10 cellular contexts compared by ENCODE assay signal in genomic region chr20:21767739-21768223, GRCh38.
DNase-seq lines count a peak whose midpoint lies in the region; ATAC-seq and TF ChIP-seq lines count a peak whose summit lies in the region.
"Had no signal": no experiment of that assay in that cellular context is flagged by ENCODE, and none has a peak within 500 bp of the region (broad histone marks: within the 10 kb centered on the region; RNA-seq: fewer than 3 reads in every experiment).

No MANE protein-coding gene starts in this region.

- no peaks in the 10 kb centered on the region for H3K9me3 ChIP-seq in NT2/D1 (ENCODE audit: insufficient read depth, low read length)
- no peaks in the 10 kb centered on the region for H3K9me3 ChIP-seq in tibial artery

- H3K27me3 ChIP-seq in NT2/D1 (ENCODE audit: insufficient read depth, insufficient read length) (peaks cover 6% of the 10 kb centered on the region), tibial artery (no peaks in the 10 kb centered on the region)

- H3K36me3 ChIP-seq in NT2/D1 (ENCODE audit: insufficient read depth, insufficient read length, low read length), result no peaks in the 10 kb centered on the region
- H3K36me3 ChIP-seq in tibial artery, result no peaks in the 10 kb centered on the region

- peak; percentile 37 for DNase-seq in activated CD4-positive, alpha-beta T cell treated with anti-CD3 and anti-CD28 coated beads for 48 hours
- no peak for DNase-seq in activated CD4-positive, alpha-beta T cell treated with anti-CD3 and anti-CD28 coated beads, Interleukin-2, amount 50 U/mL, for 1 hour
- DNase-seq in NT2/D1 (ENCODE audit: low read depth, low spot score), result peak; percentile 46
- DNase-seq in epithelial cell of proximal tubule (ENCODE audit: low read depth), result no peak
- DNase-seq in retina, result peak; percentile 63
- no peak for DNase-seq in tibial artery
- no peak for DNase-seq in lower leg skin (ENCODE audit: low spot score in 2 of 2)
- DNase-seq: NCI-H526; stimulated activated naive CD4-positive, alpha-beta T cell had no signal

- intact Hi-C loops in tibial artery (cut with DNase I; ENCODE audit: low total_unique reads), result no loop called here
- intact Hi-C loops in lower leg skin (cut with DNase I; ENCODE audit: low total_unique reads), result no loop called here

- WGBS in lower leg skin, 2 donors, result 11 to 12% methylated on average over 22 of the region's 22 CpGs

- no peak for TF ChIP-seq POLR2A in lower leg skin (IDR thresholded peaks at IDR 0.05)

- TF ChIP-seq CTCF in epithelial cell of proximal tubule (conservative IDR thresholded peaks at IDR 0.05; ENCODE audit: low read depth, low read length) (peak; percentile 40), tibial artery (IDR thresholded peaks at IDR 0.05) (no peak), lower leg skin (IDR thresholded peaks at IDR 0.05) (no peak)

- H3K4me1 ChIP-seq in NT2/D1 (ENCODE audit: insufficient read depth, insufficient read length), result no peaks in the 10 kb centered on the region
- H3K4me1 ChIP-seq in tibial artery, result peaks cover 0 to 4% (median 0%) of the 10 kb centered on the region in 4 donors

- peak overlapping the region; percentile 24 for H3K4me3 ChIP-seq in NT2/D1 (ENCODE audit: insufficient read length, low read depth)
- no peak overlapping the region for H3K4me3 ChIP-seq in epithelial cell of proximal tubule (ENCODE audit: low read depth, low read length)
- H3K4me3 ChIP-seq in tibial artery, result no peak overlapping the region
- no peak overlapping the region for H3K4me3 ChIP-seq in lower leg skin (ENCODE audit: low read depth, poor library complexity, severe bottlenecking)

- ATAC-seq in GM21786 (IDR thresholded peaks at IDR 0.05; ENCODE audit: unreplicated experiment), result no peak

- no peak overlapping the region for H3K27ac ChIP-seq in tibial artery

- H3K9ac ChIP-seq in NT2/D1 (ENCODE audit: insufficient read length, low read depth), result peak overlapping the region; percentile 42

Comparison
In these comparisons a context has a peak if more than half of its experiments do, and no peak if none do; other contexts are left out.
1. DNase-seq: peak in activated CD4-positive, alpha-beta T cell treated with anti-CD3 and anti-CD28 coated beads for 48 hours (single experiment), NT2/D1 (single experiment) and retina (single experiment); none in activated CD4-positive, alpha-beta T cell treated with anti-CD3 and anti-CD28 coated beads, Interleukin-2, amount 50 U/mL, for 1 hour (single experiment), epithelial cell of proximal tubule (single experiment), tibial artery (0 of 2) and lower leg skin (0 of 2).